2 cellular contexts compared by ENCODE assay signal in genomic region chr2:173970421-173971042, GRCh38.
TF ChIP-seq lines count a peak whose summit lies in the region.

No MANE protein-coding gene starts in this region.

TF ChIP-seq in HEK293, 187 proteins besides CTCF, POLR2A, EP300 and RAD21:
- TF ChIP-seq PRDM6 (tag by site-specific recombination; IDR thresholded peaks at IDR 0.05) = peak; percentile 50
- no peak for TF ChIP-seq ZNF24 (tag by site-specific recombination; IDR thresholded peaks at IDR 0.05)

TF ChIP-seq in K562, 482 proteins besides CTCF, POLR2A, EP300 and RAD21 (continued from another document and continues in another):
- TF ChIP-seq MBD1 (CRISPR knock-in tag; IDR thresholded peaks at IDR 0.05) (no peak), FOXK2 (conservative IDR thresholded peaks at IDR 0.05 in 1 of 2, IDR thresholded peaks at IDR 0.05 in 1 of 2; ENCODE audit: low read depth in 2 of 2) (0 out of 4 replicates have a peak, but pooled peaks of 1 of the 2 experiments have one; percentile 19), BRCA1 (IDR thresholded peaks at IDR 0.05) (no peak), BRCA1 (CRISPR knock-in tag; IDR thresholded peaks at IDR 0.05) (no peak), NFYB (IDR thresholded peaks at IDR 0.05; ENCODE audit: extremely low read depth, insufficient read length) (no peak), HINFP (tag; conservative IDR thresholded peaks at IDR 0.05; ENCODE audit: low read depth) (no peak), ZNF239 (CRISPR knock-in tag; IDR thresholded peaks at IDR 0.05) (0 out of 2 replicates have a peak, but pooled peaks have one; percentile 48), CREB3L1 (IDR thresholded peaks at IDR 0.05; ENCODE audit: borderline replicate concordance, low read depth) (no peak), ZNF282 (CRISPR knock-in tag; IDR thresholded peaks at IDR 0.05) (no peak), ZBTB17 (CRISPR knock-in tag; IDR thresholded peaks at IDR 0.05) (no peak), HDAC1 (IDR thresholded peaks at IDR 0.05) (no peak), CBX1 (IDR thresholded peaks at IDR 0.05; ENCODE audit: low read depth) (no peak), RFX5 (IDR thresholded peaks at IDR 0.05; ENCODE audit: low read depth, low read length) (no peak), MLX (CRISPR knock-in tag; conservative IDR thresholded peaks at IDR 0.05) (no peak), XRCC3 (IDR thresholded peaks at IDR 0.05) (no peak), POU5F1 (IDR thresholded peaks at IDR 0.05; ENCODE audit: borderline replicate concordance, low read depth, low read length, partially characterized antibody) (no peak), ETV6 (IDR thresholded peaks at IDR 0.05; ENCODE audit: borderline replicate concordance in 1 of 2, low read depth in 2 of 2, low read length in 1 of 2) (no peak), ETV6 (CRISPR knock-in tag; IDR thresholded peaks at IDR 0.05; ENCODE audit: borderline replicate concordance) (no peak), IRF9 (tag; IDR thresholded peaks at IDR 0.05) (no peak), ZNF766 (CRISPR knock-in tag; conservative IDR thresholded peaks at IDR 0.05) (no peak), MITF (IDR thresholded peaks at IDR 0.05) (no peak), ELF4 (CRISPR knock-in tag; IDR thresholded peaks at IDR 0.05) (no peak), ARID3B (CRISPR knock-in tag; IDR thresholded peaks at IDR 0.05; ENCODE audit: borderline replicate concordance) (no peak), ZNF785 (CRISPR knock-in tag; IDR thresholded peaks at IDR 0.05) (no peak), SMAD3 (CRISPR knock-in tag; conservative IDR thresholded peaks at IDR 0.05) (no peak), ZNF655 (CRISPR knock-in tag; IDR thresholded peaks at IDR 0.05) (no peak), ZBTB8A (IDR thresholded peaks at IDR 0.05; ENCODE audit: partially characterized antibody) (no peak), TCF3 (CRISPR knock-in tag; IDR thresholded peaks at IDR 0.05) (peak; percentile 49), CHD2 (IDR thresholded peaks at IDR 0.05; ENCODE audit: low read depth, low read length) (no peak), MYBL2 (IDR thresholded peaks at IDR 0.05; ENCODE audit: low read depth) (no peak), MYBL2 (CRISPR knock-in tag; IDR thresholded peaks at IDR 0.05; ENCODE audit: borderline replicate concordance) (no peak), PRDM10 (IDR thresholded peaks at IDR 0.05; ENCODE audit: partially characterized antibody) (no peak), PHB (CRISPR knock-in tag; IDR thresholded peaks at IDR 0.05) (no peak), ZNF511 (CRISPR knock-in tag; IDR thresholded peaks at IDR 0.05) (no peak), ZNF449 (CRISPR knock-in tag; IDR thresholded peaks at IDR 0.05) (no peak), SRSF7 (optimal IDR thresholded peaks at IDR 0.05; ENCODE audit: low read depth, low read length) (no peak), CBX8 (IDR thresholded peaks at IDR 0.05; ENCODE audit: borderline replicate concordance, extremely low read depth, low read depth, low read length, poor library complexity, severe bottlenecking) (no peak), ZNF175 (CRISPR knock-in tag; IDR thresholded peaks at IDR 0.05; ENCODE audit: low read depth) (no peak), FOXP4 (CRISPR knock-in tag; IDR thresholded peaks at IDR 0.05; ENCODE audit: borderline replicate concordance) (no peak), ZNF445 (CRISPR knock-in tag; IDR thresholded peaks at IDR 0.05; ENCODE audit: low read depth) (no peak), RBM25 (IDR thresholded peaks at IDR 0.05; ENCODE audit: low read depth, low read length, severe bottlenecking) (no peak), MXI1 (IDR thresholded peaks at IDR 0.05; ENCODE audit: low read depth, low read length) (no peak)
